ENCODE assay signal across 13 cellular contexts in genomic region chr1:82819234-82819633, GRCh38.
DNase-seq lines count a peak whose midpoint lies in the region; ATAC-seq and TF ChIP-seq lines count a peak whose summit lies in the region.
"Had no signal": no experiment of that assay in that cellular context is flagged by ENCODE, and none has a peak within 500 bp of the region (broad histone marks: within the 10 kb centered on the region; RNA-seq: fewer than 3 reads in every experiment).

No MANE protein-coding gene starts in this region.

- TF ChIP-seq POLR2A in breast epithelium (IDR thresholded peaks at IDR 0.05) = no peak

- DNase-seq in MCF 10A (ENCODE audit: unreplicated experiment) (no peak), breast epithelium (ENCODE audit: low spot score in 2 of 2) (no peak), GM19240 (ENCODE audit: insufficient read length, low spot score) (no peak), hippocampal formation (lab: John Stamatoyannopoulos, UW) (no peak)
- peak in 1 of 2 donors; percentile 8 for DNase-seq in stimulated activated naive CD8-positive, alpha-beta T cell treated with anti-CD3 and anti-CD28 coated beads, Interleukin-15, amount 100 ng/mL, for 72 hours
- DNase-seq: C1 segment of cervical spinal cord; natural killer cell; NCI-H524 treated with DMSO at 0.1 percent for 48 hours; stimulated activated CD4-positive, alpha-beta T cell treated with anti-CD3 and anti-CD28 coated beads, Interleukin-2, amount 100 ng/mL, for 48 hours; testis had no signal

- no peaks in the 10 kb centered on the region for H3K27me3 Mint-ChIP-seq in MCF 10A (ENCODE audit: insufficient read depth, unreplicated experiment)
- no peaks in the 10 kb centered on the region for H3K27me3 Mint-ChIP-seq in stimulated activated naive CD8-positive, alpha-beta T cell treated with anti-CD3 and anti-CD28 coated beads, Interleukin-15, amount 100 ng/mL, for 72 hours

- H3K9me3 Mint-ChIP-seq in MCF 10A (ENCODE audit: unreplicated experiment) = peaks cover 6% of the 10 kb centered on the region
- no peaks in the 10 kb centered on the region for H3K9me3 Mint-ChIP-seq in stimulated activated naive CD8-positive, alpha-beta T cell treated with anti-CD3 and anti-CD28 coated beads, Interleukin-15, amount 100 ng/mL, for 72 hours

- H3K4me3 Mint-ChIP-seq in MCF 10A (ENCODE audit: unreplicated experiment) = peak overlapping the region; percentile 9
- H3K4me3 Mint-ChIP-seq in stimulated activated naive CD8-positive, alpha-beta T cell treated with anti-CD3 and anti-CD28 coated beads, Interleukin-15, amount 100 ng/mL, for 72 hours = peak overlapping the region in 1 of 2 donors; percentile 23

- intact Hi-C loops in MCF 10A (cut with micrococcal nuclease) (no loop called here), breast epithelium (cut with DNase I; ENCODE audit: low total_unique reads) (loop anchor here (5.0 kb wide), 1 partner anchor 1003 kb away; no protein-coding TSS in a partner anchor)

- no TSS peak for BruUV-seq in MCF 10A (replicated peaks; lab: Mats Ljungman, UMichigan)

- CTCF ChIA-PET in MCF 10A (lab: Yijun Ruan, JAX) = no interaction called here

- H3K4me3 ChIP-seq in breast epithelium = peak overlapping the region in 1 of 3 donors; percentile 18
- H3K4me3 ChIP-seq: testis had no signal

- no peaks in the 10 kb centered on the region for H3K4me1 ChIP-seq in breast epithelium
- H3K4me1 ChIP-seq: testis had no signal

- no peaks in the 10 kb centered on the region for H3K36me3 ChIP-seq in breast epithelium

- TF ChIP-seq CTCF in MCF 10A (IDR thresholded peaks at IDR 0.05; ENCODE audit: unreplicated experiment) (no peak), breast epithelium (IDR thresholded peaks at IDR 0.05) (no peak)

- H3K36me3 Mint-ChIP-seq in MCF 10A (ENCODE audit: insufficient read depth, unreplicated experiment) = no peaks in the 10 kb centered on the region
- H3K36me3 Mint-ChIP-seq: natural killer cell had no signal

- H3K9me3 ChIP-seq in breast epithelium = no peaks in the 10 kb centered on the region
- H3K9me3 ChIP-seq: testis had no signal

- POLR2A ChIA-PET in MCF 10A (lab: Yijun Ruan, JAX) = interaction anchor here (0.7 kb wide), 1 partner anchor 67 kb away, joined by 3 read pairs; no protein-coding TSS in a partner anchor

- H3K4me1 Mint-ChIP-seq in MCF 10A (ENCODE audit: insufficient read depth, unreplicated experiment) = peaks cover 19% of the 10 kb centered on the region
- H3K4me1 Mint-ChIP-seq in stimulated activated naive CD8-positive, alpha-beta T cell treated with anti-CD3 and anti-CD28 coated beads, Interleukin-15, amount 100 ng/mL, for 72 hours = peaks cover 13% of the 10 kb centered on the region
- H3K4me1 Mint-ChIP-seq: natural killer cell had no signal

- ATAC-seq in HG02759 (IDR thresholded peaks at IDR 0.05; ENCODE audit: unreplicated experiment) (peak; percentile 54), SK-N-SH treated with all-trans-retinoic acid at 6 μM for 48 hours (peak; percentile 58), HG02571 (IDR thresholded peaks at IDR 0.05; ENCODE audit: unreplicated experiment) (no peak)
- ATAC-seq in stimulated activated naive CD8-positive, alpha-beta T cell treated with anti-CD3 and anti-CD28 coated beads, Interleukin-15, amount 100 ng/mL, for 72 hours = peak; percentile 77
- ATAC-seq: natural killer cell had no signal

- H3K27ac ChIP-seq in breast epithelium = no peak overlapping the region
- H3K27ac ChIP-seq: testis had no signal

- H3K27me3 ChIP-seq in breast epithelium = no peaks in the 10 kb centered on the region
- H3K27me3 ChIP-seq: testis had no signal

- H3K27ac Mint-ChIP-seq in MCF 10A (ENCODE audit: low read depth, unreplicated experiment) = no peak overlapping the region
- H3K27ac Mint-ChIP-seq in stimulated activated naive CD8-positive, alpha-beta T cell treated with anti-CD3 and anti-CD28 coated beads, Interleukin-15, amount 100 ng/mL, for 72 hours = peak overlapping the region; percentile 48 to 88
- H3K27ac Mint-ChIP-seq: natural killer cell had no signal

TF ChIP-seq in SK-N-SH treated with all-trans-retinoic acid at 6 μM for 48 hours, 23 proteins besides CTCF, POLR2A, EP300 and RAD21:
- TF ChIP-seq PPARA (CRISPR knock-in tag; IDR thresholded peaks at IDR 0.05; ENCODE audit: borderline replicate concordance) = no peak
- no peak for TF ChIP-seq TSHZ2 (CRISPR knock-in tag; IDR thresholded peaks at IDR 0.05)
- TF ChIP-seq TCF4 (CRISPR knock-in tag; IDR thresholded peaks at IDR 0.05; ENCODE audit: borderline replicate concordance) = no peak
- TF ChIP-seq RARB (CRISPR knock-in tag; IDR thresholded peaks at IDR 0.05) = no peak
- TF ChIP-seq BACH2 (CRISPR knock-in tag; IDR thresholded peaks at IDR 0.05; ENCODE audit: borderline replicate concordance) = no peak
- TF ChIP-seq GLIS3 (CRISPR knock-in tag; IDR thresholded peaks at IDR 0.05) = no peak
- no peak for TF ChIP-seq CSRNP3 (CRISPR knock-in tag; IDR thresholded peaks at IDR 0.05)
- no peak for TF ChIP-seq OSR1 (CRISPR knock-in tag; IDR thresholded peaks at IDR 0.05)
- no peak for TF ChIP-seq CSDC2 (CRISPR knock-in tag; IDR thresholded peaks at IDR 0.05)
- TF ChIP-seq CREB5 (CRISPR knock-in tag; IDR thresholded peaks at IDR 0.05; ENCODE audit: low read depth) = no peak
- no peak for TF ChIP-seq PATZ1 (CRISPR knock-in tag; IDR thresholded peaks at IDR 0.05; ENCODE audit: borderline replicate concordance)
